ENCODE assay signal across 13 cellular contexts in the genomic region with DNA sequence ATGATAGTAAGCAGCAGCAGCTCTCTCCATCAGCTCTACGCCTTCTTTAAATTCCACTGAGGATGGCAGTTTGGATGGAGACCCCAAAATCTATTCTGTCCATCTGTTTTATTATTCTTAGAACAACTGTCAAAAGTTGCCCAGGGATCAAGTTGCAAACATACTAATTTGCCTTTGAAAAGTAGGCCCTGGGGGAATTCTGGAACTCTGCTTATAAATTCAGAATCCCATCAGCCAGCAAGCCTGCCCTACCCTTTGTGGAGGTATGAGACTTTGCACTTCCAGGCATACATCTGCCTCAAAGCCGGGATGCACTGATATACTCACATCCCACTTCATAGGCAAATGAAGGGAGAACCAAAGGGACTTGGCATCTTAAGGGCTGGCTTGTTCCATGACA.
"Had no signal": no experiment of that assay in that cellular context is flagged by ENCODE, and none has a peak within 500 bp of the region (broad histone marks: within the 10 kb centered on the region; RNA-seq: fewer than 3 reads in every experiment).

No MANE protein-coding gene starts in this region.

- ATAC-seq: esophagus mucosa, upper lobe of right lung had no signal

- DNase-seq: activated CD4-positive, alpha-beta T cell treated with anti-CD3 and anti-CD28 coated beads, Interleukin-2, amount 50 U/mL, for 1 hour; activated CD4-positive, CD25-positive, alpha-beta regulatory T cell; activated effector memory CD4-positive, alpha-beta T cell treated with Interleukin-2 at 50 U/mL for 16 hours; activated T-cell treated with anti-CD3 and anti-CD28 coated beads for 4 hours; amygdala; hypothalamus; pancreas; stimulated activated CD4-positive, alpha-beta T cell treated with anti-CD3 and anti-CD28 coated beads, Interleukin-2, amount 100 ng/mL, for 48 hours; stimulated activated naive CD4-positive, alpha-beta T cell treated with Interleukin-2 at 50 U/mL for 16 hours; upper lobe of right lung had no signal

- H3K4me1 ChIP-seq: breast epithelium, suprapubic skin, upper lobe of right lung had no signal

- H3K27me3 ChIP-seq: breast epithelium, pancreas, suprapubic skin, upper lobe of right lung had no signal

- H3K4me3 ChIP-seq: breast epithelium, pancreas, suprapubic skin, upper lobe of right lung had no signal

- H3K9me3 ChIP-seq: breast epithelium, pancreas, suprapubic skin, upper lobe of right lung had no signal

- H3K27ac ChIP-seq: breast epithelium, pancreas, suprapubic skin, upper lobe of right lung had no signal

- H3K36me3 ChIP-seq: breast epithelium had no signal
